In the genomic region with DNA sequence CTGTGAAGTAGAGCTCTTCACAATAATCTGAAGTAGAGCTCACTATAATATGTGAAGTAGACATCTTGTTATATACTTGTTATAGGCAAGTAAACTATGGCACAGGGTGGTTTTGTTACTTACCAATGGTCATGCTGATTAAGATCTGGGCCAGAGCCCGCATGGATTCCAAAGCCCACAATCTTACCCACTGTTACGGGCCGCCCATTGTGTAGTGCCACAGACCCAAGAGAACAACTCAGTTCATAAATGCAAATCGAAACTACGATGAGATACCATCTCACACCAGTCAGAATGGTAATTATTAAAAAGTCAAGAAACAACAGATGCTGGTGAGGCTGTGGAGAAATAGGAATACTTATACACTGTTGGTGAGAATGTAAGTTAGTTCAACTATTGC, we compare ENCODE assay signal across 7 cellular contexts. TPM values are rescaled to one million over a fixed set of nuclear protein-coding genes. Genes with fewer than 3 reads are reported as not detected.
"Had no signal": no experiment of that assay in that cellular context is flagged by ENCODE, and none has a peak within 500 bp of the region (broad histone marks: within the 10 kb centered on the region; RNA-seq: fewer than 3 reads in every experiment).

No MANE protein-coding gene starts in this region.

- H3K9me3 Mint-ChIP-seq: IgD-negative memory B cell had no signal

- H3K27me3 Mint-ChIP-seq: IgD-negative memory B cell had no signal

- H3K27ac Mint-ChIP-seq: IgD-negative memory B cell had no signal

- H3K36me3 Mint-ChIP-seq: IgD-negative memory B cell had no signal

- DNase-seq: IMR-90, KBM-7, KG1 had no signal

- H3K4me3 ChIP-seq: K562 had no signal

- ATAC-seq: K562 had no signal

- H3K4me3 Mint-ChIP-seq: IgD-negative memory B cell had no signal

- H3K4me1 Mint-ChIP-seq: IgD-negative memory B cell had no signal

- H3K27ac ChIP-seq: HL-60 had no signal

RNA-seq across cellular contexts. Expression of a gene that starts 46.9 kb away (rescaled TPM):
- polyA plus RNA-seq: HepG2, IgD-negative memory B cell, IMR-90, K562 had no signal

RNA-seq across cellular contexts. Expression of a gene that starts 51.5 kb away (rescaled TPM):
- polyA plus RNA-seq: IgD-negative memory B cell, IMR-90 had no signal
